ENCODE assay signal across 18 cellular contexts in genomic region chr12:59744564-59744963, GRCh38.
"Had no signal": no experiment of that assay in that cellular context is flagged by ENCODE, and none has a peak within 500 bp of the region (broad histone marks: within the 10 kb centered on the region; RNA-seq: fewer than 3 reads in every experiment).

No MANE protein-coding gene starts in this region.

- H3K9me3 ChIP-seq: SJCRH30 had no signal

- H3K4me1 ChIP-seq: SJCRH30 had no signal

- H3K4me3 ChIP-seq: SJCRH30 had no signal

- DNase-seq: KBM-7, MV-4-11, NCI-H1048, NCI-H1436, NCI-H187, NCI-H2029, NCI-H2081 treated with DMSO at 0.1 percent for 48 hours, NCI-H2171, NCI-H226, NCI-H446, NCI-H510A, NCI-H524 treated with DMSO at 0.1 percent for 48 hours, NCI-H69, NCI-H774, RPMI8226, SHP77 treated with DMSO at 0.1 percent for 48 hours, SJCRH30 had no signal

- H3K27me3 ChIP-seq: SJCRH30 had no signal

- ATAC-seq: SK-N-SH treated with all-trans-retinoic acid at 6 μM for 48 hours had no signal

- H3K27ac ChIP-seq: SJCRH30 had no signal

- H3K36me3 ChIP-seq: SJCRH30 had no signal
